16 cellular contexts compared by ENCODE assay signal in the genomic region with DNA sequence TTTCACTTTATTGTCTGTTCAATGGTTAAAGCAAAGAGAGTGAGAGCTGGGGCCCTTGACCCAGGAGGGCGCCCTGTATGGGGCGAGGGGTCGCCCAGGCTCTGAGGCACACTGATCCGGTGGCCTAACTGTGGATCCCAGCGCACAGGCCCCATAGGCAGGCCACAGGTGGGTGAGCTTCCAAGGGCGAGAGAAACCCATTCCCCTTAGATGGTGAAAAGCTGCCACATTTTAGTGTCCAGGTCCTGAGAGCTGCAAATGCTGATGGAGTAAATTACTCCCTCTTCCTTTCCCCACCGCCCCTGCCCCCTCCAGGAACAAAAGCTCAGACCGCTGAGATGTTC. TPM values are rescaled to one million over a fixed set of nuclear protein-coding genes. Genes with fewer than 3 reads are reported as not detected.
A peak's percentile ranks its signal among the peaks of the same experiment; 100 is the strongest.
DNase-seq lines count a peak whose midpoint lies in the region; ATAC-seq and TF ChIP-seq lines count a peak whose summit lies in the region.
"Had no signal": no experiment of that assay in that cellular context is flagged by ENCODE, and none has a peak within 500 bp of the region (broad histone marks: within the 10 kb centered on the region; RNA-seq: fewer than 3 reads in every experiment).

No MANE protein-coding gene starts in this region.

- H3K9me2 ChIP-seq in GM23248 (ENCODE audit: insufficient read depth), result no peaks in the 10 kb centered on the region
- no peaks in the 10 kb centered on the region for H3K9me2 ChIP-seq in PC-9 (ENCODE audit: insufficient read depth)

- H3K9ac ChIP-seq in GM23248 (no peak overlapping the region), iPS-15b (ENCODE audit: low read depth, low read length) (no peak overlapping the region)

- no TSS peak for BruUV-seq in PC-9 (replicated peaks; lab: Mats Ljungman, UMichigan)

- H4K20me1 ChIP-seq in GM23248 (ENCODE audit: insufficient read depth), result no peaks in the 10 kb centered on the region
- no peaks in the 10 kb centered on the region for H4K20me1 ChIP-seq in osteoblast (ENCODE audit: insufficient read depth, low read length)
- H4K20me1 ChIP-seq in PC-9 (ENCODE audit: insufficient read depth), result no peaks in the 10 kb centered on the region

- in situ Hi-C loops in GM23248 (cut with MboI), result loop anchor here (10.0 kb wide), 1 partner anchor 294 kb away; no protein-coding TSS in a partner anchor

- H3K27ac ChIP-seq in GM23248 (no peak overlapping the region), osteoblast (ENCODE audit: low read depth, low read length) (no peak overlapping the region), PC-9 (no peak overlapping the region), dorsolateral prefrontal cortex (no peak overlapping the region)
- H3K27ac ChIP-seq: C4-2B had no signal

- intact Hi-C loops in PC-9 (cut with micrococcal nuclease; ENCODE audit: unreplicated experiment) (loop anchor here (10.0 kb wide), 2 partner anchors 674 to 1134 kb away; a partner anchor contains a TSS), dorsolateral prefrontal cortex (cut with DNase I) (loop anchor here in 1 of 2 donors (10.0 kb wide), 1 partner anchor 534 kb away; no protein-coding TSS in a partner anchor)

- H3K4me2 ChIP-seq in GM23248 (ENCODE audit: unreplicated experiment) (no peak overlapping the region), osteoblast (ENCODE audit: insufficient read depth, low read length) (peak overlapping the region; percentile 9), PC-9 (no peak overlapping the region)

- WGBS in GM23248 (ENCODE audit: low coverage in 1 of 2, low lambda C conversion rate in 2 of 2, missing lambda C conversion rate in 2 of 2), 2 experiments, result 57 to 61% methylated on average over 8 of the region's 8 CpGs

- no peaks in the 10 kb centered on the region for H3K4me1 ChIP-seq in GM23248 (ENCODE audit: insufficient read depth)
- H3K4me1 ChIP-seq in iPS-15b (ENCODE audit: control insufficient read depth, insufficient read depth, low read length), result peaks cover 4% of the 10 kb centered on the region
- H3K4me1 ChIP-seq in osteoblast (ENCODE audit: insufficient read depth, low read length), result peaks cover 13% of the 10 kb centered on the region
- H3K4me1 ChIP-seq in PC-9 (replicated peaks; ENCODE audit: insufficient read depth), result peaks cover 2% of the 10 kb centered on the region

- no peak for ATAC-seq in GM18861 (IDR thresholded peaks at IDR 0.05; ENCODE audit: unreplicated experiment)

- peaks cover 8% of the 10 kb centered on the region for H3F3A ChIP-seq in GM23248 (ENCODE audit: insufficient read depth)
- peaks cover 5% of the 10 kb centered on the region; the same call in 1 of the 2 replicates for H3F3A ChIP-seq in PC-9 (ENCODE audit: insufficient read depth, low read depth)

- H3K79me2 ChIP-seq in GM23248 (ENCODE audit: insufficient read depth), result no peaks in the 10 kb centered on the region
- no peaks in the 10 kb centered on the region for H3K79me2 ChIP-seq in osteoblast (ENCODE audit: insufficient read depth, low read length)
- H3K79me2 ChIP-seq in PC-9 (ENCODE audit: low read depth), result no peaks in the 10 kb centered on the region

- no peak overlapping the region for H3K4me3 ChIP-seq in GM23248
- peak overlapping the region; percentile 43 for H3K4me3 ChIP-seq in iPS-15b (ENCODE audit: low read depth, low read length)
- no peak overlapping the region for H3K4me3 ChIP-seq in osteoblast (ENCODE audit: insufficient read depth, low read length)
- H3K4me3 ChIP-seq in PC-9, result no peak overlapping the region
- peak overlapping the region in 2 of 59 donors; percentile 2 to 4 for H3K4me3 ChIP-seq in dorsolateral prefrontal cortex
- H3K4me3 ChIP-seq: HAP-1 had no signal

- H2AFZ ChIP-seq in GM23248 (peak overlapping the region; percentile 64; the same call in 1 of the 2 replicates), osteoblast (ENCODE audit: low read length) (no peak overlapping the region), PC-9 (no peak overlapping the region)

- no peaks in the 10 kb centered on the region for H3K27me3 ChIP-seq in GM23248 (replicated peaks; ENCODE audit: insufficient read depth)
- peaks cover 92% of the 10 kb centered on the region for H3K27me3 ChIP-seq in iPS-15b (ENCODE audit: control insufficient read depth, insufficient read depth, low read length)
- H3K27me3 ChIP-seq in osteoblast (ENCODE audit: insufficient read depth, low read length), result no peaks in the 10 kb centered on the region
- no peaks in the 10 kb centered on the region for H3K27me3 ChIP-seq in PC-9 (ENCODE audit: insufficient read depth, low read depth)
- H3K27me3 ChIP-seq in dorsolateral prefrontal cortex, result peaks cover 13 to 61% (median 53%) of the 10 kb centered on the region in 45 donors

- no peaks in the 10 kb centered on the region for H3K36me3 ChIP-seq in GM23248 (ENCODE audit: low read depth)
- no peaks in the 10 kb centered on the region for H3K36me3 ChIP-seq in iPS-15b (ENCODE audit: control insufficient read depth, insufficient read depth, low read length)
- no peaks in the 10 kb centered on the region for H3K36me3 ChIP-seq in osteoblast (ENCODE audit: insufficient read depth, low read length)
- no peaks in the 10 kb centered on the region for H3K36me3 ChIP-seq in PC-9 (ENCODE audit: low read depth)
- H3K36me3 ChIP-seq: HAP-1 had no signal

- CTCF ChIA-PET in PC-9 (lab: Charles Lee), result no interaction called here

- POLR2A ChIA-PET in PC-9 (lab: Charles Lee; ENCODE audit: unreplicated experiment), result no interaction called here

- H3K9me3 ChIP-seq in GM23248 (ENCODE audit: low read depth), result no peaks in the 10 kb centered on the region
- H3K9me3 ChIP-seq in iPS-15b (ENCODE audit: control insufficient read depth, insufficient read depth, low read length), result no peaks in the 10 kb centered on the region
- H3K9me3 ChIP-seq in osteoblast (ENCODE audit: low read depth, low read length), result no peaks in the 10 kb centered on the region
- no peaks in the 10 kb centered on the region for H3K9me3 ChIP-seq in PC-9 (ENCODE audit: insufficient read depth, low read depth)
- H3K9me3 ChIP-seq: HAP-1 had no signal

- TF ChIP-seq CTCF in osteoblast (IDR thresholded peaks at IDR 0.05; ENCODE audit: extremely low read depth, low read depth, low read length) (no peak), PC-9 (conservative IDR thresholded peaks at IDR 0.05) (no peak), dorsolateral prefrontal cortex (IDR thresholded peaks at IDR 0.05 in 54 of 56, conservative IDR thresholded peaks at IDR 0.05 in 2 of 56; ENCODE audit: low read depth in 1 of 56, partially characterized antibody in 56 of 56) (no peak)

- peak; percentile 46 for DNase-seq in activated effector memory CD4-positive, alpha-beta T cell treated with anti-CD3 and anti-CD28 coated beads, Interleukin-2, amount 50 U/mL, for 16 hours
- DNase-seq in activated effector memory CD4-positive, alpha-beta T cell treated with Interleukin-2 at 50 U/mL for 16 hours, result no peak
- DNase-seq in GM23248 (no peak), osteoblast (ENCODE audit: insufficient read length, low spot score, missing footprints) (peak; percentile 29), PC-9 (no peak), dorsolateral prefrontal cortex (no peak)
- DNase-seq: DMS53, NCI-H1930, NCI-H2171, NCI-H446 treated with DMSO at 0.1 percent for 48 hours, NCI-H748 treated with DMSO at 0.1 percent for 48 hours, SHP77 treated with DMSO at 0.1 percent for 48 hours had no signal

RNA-seq across cellular contexts. Expression of a gene that starts 5.9 kb away (rescaled TPM):
- 2.8 and 4.7 TPM in 2 replicates for total RNA-seq in GM23248 (2014; rRNA removed; shearing (Covaris generic))
- polyA plus RNA-seq in GM23248 (2016; fragmentation: Nextera tagmentation; extraction: Ambion mirVana), result 6.0 and 6.8 TPM in 2 replicates
- total RNA-seq in osteoblast, result 0.36 and 0.59 TPM in 2 replicates
- total RNA-seq in PC-9 (2021), result 0.65 and 0.76 TPM in 2 replicates
- 1 to 10 TPM in 111 of 120 experiments, under 1 TPM in 9; 0.39 to 4.2 (median 1.8) TPM for total RNA-seq in dorsolateral prefrontal cortex

RNA-seq across cellular contexts. Expression of a gene that starts 23.3 kb away (rescaled TPM):
- 3.3 and 3.8 TPM in 2 replicates for total RNA-seq in GM23248 (2014; rRNA removed; shearing (Covaris generic))
- 7.9 and 9.5 TPM in 2 replicates for polyA plus RNA-seq in GM23248 (2016; fragmentation: Nextera tagmentation; extraction: Ambion mirVana)
- total RNA-seq in osteoblast, result 1.8 and 2.4 TPM in 2 replicates
- 0.87 TPM in 1 of 2 replicates, not detected in the other for total RNA-seq in PC-9 (2021)
- total RNA-seq in dorsolateral prefrontal cortex, result 10 to 100 TPM in 53 of 120 experiments, 1 to 10 TPM in 67; 1.5 to 24.3 (median 9.6) TPM

Comparison
In these comparisons a context has a peak if more than half of its experiments do, and no peak if none do; other contexts are left out.
1. DNase-seq: peak in activated effector memory CD4-positive, alpha-beta T cell treated with anti-CD3 and anti-CD28 coated beads, Interleukin-2, amount 50 U/mL, for 16 hours (single experiment) and osteoblast (single experiment); none in activated effector memory CD4-positive, alpha-beta T cell treated with Interleukin-2 at 50 U/mL for 16 hours (single experiment), GM23248 (single experiment), PC-9 (0 of 2) and dorsolateral prefrontal cortex (0 of 10).